In the genomic region with DNA sequence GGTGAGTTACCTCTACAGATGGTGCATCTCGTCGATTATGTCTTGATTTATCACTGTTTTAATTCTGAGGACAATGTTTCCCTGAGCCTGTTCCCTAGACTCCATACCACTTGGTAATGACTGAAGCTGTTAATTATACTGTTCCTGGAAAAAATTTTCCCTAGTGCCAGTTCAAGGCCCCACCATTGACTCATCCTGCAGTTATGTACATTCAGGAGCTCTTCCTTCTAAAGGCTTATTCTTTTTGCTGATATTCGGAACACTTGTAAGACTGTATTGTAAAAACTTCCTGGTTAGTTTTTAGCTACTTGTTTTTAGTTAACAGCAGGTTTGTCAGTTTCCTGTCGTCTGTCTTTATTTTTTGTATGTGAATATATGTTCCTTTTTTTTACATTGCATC, we compare ENCODE assay signal across 1 cellular context.
TF ChIP-seq lines count a peak whose summit lies in the region.

No MANE protein-coding gene starts in this region.

TF ChIP-seq in SK-N-SH, 30 proteins besides CTCF, POLR2A, EP300 and RAD21 (continued from another document):
- TF ChIP-seq, protein P1, sequence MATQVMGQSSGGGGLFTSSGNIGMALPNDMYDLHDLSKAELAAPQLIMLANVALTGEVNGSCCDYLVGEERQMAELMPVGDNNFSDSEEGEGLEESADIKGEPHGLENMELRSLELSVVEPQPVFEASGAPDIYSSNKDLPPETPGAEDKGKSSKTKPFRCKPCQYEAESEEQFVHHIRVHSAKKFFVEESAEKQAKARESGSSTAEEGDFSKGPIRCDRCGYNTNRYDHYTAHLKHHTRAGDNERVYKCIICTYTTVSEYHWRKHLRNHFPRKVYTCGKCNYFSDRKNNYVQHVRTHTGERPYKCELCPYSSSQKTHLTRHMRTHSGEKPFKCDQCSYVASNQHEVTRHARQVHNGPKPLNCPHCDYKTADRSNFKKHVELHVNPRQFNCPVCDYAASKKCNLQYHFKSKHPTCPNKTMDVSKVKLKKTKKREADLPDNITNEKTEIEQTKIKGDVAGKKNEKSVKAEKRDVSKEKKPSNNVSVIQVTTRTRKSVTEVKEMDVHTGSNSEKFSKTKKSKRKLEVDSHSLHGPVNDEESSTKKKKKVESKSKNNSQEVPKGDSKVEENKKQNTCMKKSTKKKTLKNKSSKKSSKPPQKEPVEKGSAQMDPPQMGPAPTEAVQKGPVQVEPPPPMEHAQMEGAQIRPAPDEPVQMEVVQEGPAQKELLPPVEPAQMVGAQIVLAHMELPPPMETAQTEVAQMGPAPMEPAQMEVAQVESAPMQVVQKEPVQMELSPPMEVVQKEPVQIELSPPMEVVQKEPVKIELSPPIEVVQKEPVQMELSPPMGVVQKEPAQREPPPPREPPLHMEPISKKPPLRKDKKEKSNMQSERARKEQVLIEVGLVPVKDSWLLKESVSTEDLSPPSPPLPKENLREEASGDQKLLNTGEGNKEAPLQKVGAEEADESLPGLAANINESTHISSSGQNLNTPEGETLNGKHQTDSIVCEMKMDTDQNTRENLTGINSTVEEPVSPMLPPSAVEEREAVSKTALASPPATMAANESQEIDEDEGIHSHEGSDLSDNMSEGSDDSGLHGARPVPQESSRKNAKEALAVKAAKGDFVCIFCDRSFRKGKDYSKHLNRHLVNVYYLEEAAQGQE (IDR thresholded peaks at IDR 0.05; ENCODE audit: low read depth, low read length), result no peak
- TF ChIP-seq ELF1 (IDR thresholded peaks at IDR 0.05), result no peak
- no peak for TF ChIP-seq FOXJ3 (CRISPR knock-in tag; IDR thresholded peaks at IDR 0.05)
- no peak for TF ChIP-seq NFIC (IDR thresholded peaks at IDR 0.05; ENCODE audit: borderline replicate concordance)
- no peak for TF ChIP-seq TAF1 (IDR thresholded peaks at IDR 0.05; ENCODE audit: borderline replicate concordance, low read depth, low read length)
- no peak for TF ChIP-seq MEF2A (IDR thresholded peaks at IDR 0.05; ENCODE audit: borderline replicate concordance, low read depth)
- TF ChIP-seq FOSL2 (IDR thresholded peaks at IDR 0.05; ENCODE audit: borderline replicate concordance, low read depth), result no peak
- TF ChIP-seq, protein P2, sequence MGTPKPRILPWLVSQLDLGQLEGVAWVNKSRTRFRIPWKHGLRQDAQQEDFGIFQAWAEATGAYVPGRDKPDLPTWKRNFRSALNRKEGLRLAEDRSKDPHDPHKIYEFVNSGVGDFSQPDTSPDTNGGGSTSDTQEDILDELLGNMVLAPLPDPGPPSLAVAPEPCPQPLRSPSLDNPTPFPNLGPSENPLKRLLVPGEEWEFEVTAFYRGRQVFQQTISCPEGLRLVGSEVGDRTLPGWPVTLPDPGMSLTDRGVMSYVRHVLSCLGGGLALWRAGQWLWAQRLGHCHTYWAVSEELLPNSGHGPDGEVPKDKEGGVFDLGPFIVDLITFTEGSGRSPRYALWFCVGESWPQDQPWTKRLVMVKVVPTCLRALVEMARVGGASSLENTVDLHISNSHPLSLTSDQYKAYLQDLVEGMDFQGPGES (IDR thresholded peaks at IDR 0.05; ENCODE audit: low read depth, low read length), result no peak
- no peak for TF ChIP-seq JUND (IDR thresholded peaks at IDR 0.05)
- TF ChIP-seq, protein P3, sequence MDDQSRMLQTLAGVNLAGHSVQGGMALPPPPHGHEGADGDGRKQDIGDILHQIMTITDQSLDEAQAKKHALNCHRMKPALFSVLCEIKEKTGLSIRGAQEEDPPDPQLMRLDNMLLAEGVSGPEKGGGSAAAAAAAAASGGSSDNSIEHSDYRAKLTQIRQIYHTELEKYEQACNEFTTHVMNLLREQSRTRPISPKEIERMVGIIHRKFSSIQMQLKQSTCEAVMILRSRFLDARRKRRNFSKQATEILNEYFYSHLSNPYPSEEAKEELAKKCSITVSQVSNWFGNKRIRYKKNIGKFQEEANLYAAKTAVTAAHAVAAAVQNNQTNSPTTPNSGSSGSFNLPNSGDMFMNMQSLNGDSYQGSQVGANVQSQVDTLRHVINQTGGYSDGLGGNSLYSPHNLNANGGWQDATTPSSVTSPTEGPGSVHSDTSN (IDR thresholded peaks at IDR 0.05), result no peak
- TF ChIP-seq RXRA (IDR thresholded peaks at IDR 0.05; ENCODE audit: borderline replicate concordance, low read depth), result no peak
